ENCODE assay signal across 16 cellular contexts in the genomic region with DNA sequence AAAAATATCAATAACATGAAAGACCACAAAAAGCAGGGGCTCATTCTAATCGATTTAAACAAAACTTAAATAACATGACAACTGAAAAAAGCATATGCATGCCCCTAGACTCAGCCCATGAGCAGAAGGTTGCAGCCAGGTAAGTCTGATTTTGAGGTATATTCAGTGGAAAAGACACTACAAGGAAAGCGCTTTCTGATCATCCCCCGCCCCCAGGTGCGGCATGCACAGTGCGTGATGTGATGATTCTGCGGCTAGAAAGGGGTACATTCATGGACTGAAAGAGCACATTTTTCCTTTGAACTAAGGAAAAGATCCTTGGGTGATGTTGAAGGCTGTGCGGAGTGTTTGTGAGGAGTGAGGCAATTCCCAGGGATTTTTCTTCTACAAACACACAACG. TPM values are rescaled to one million over a fixed set of nuclear protein-coding genes. Genes with fewer than 3 reads are reported as not detected.
DNase-seq lines count a peak whose midpoint lies in the region; ATAC-seq and TF ChIP-seq lines count a peak whose summit lies in the region.
"Had no signal": no experiment of that assay in that cellular context is flagged by ENCODE, and none has a peak within 500 bp of the region (broad histone marks: within the 10 kb centered on the region; RNA-seq: fewer than 3 reads in every experiment).

No MANE protein-coding gene starts in this region.

- no peaks in the 10 kb centered on the region for H3K9me2 ChIP-seq in SK-N-SH
- peaks cover 4% of the 10 kb centered on the region; the same call in 1 of the 2 replicates for H3K9me2 ChIP-seq in GM23338 (ENCODE audit: insufficient read depth)

- no peaks in the 10 kb centered on the region for H3K36me3 Mint-ChIP-seq in GM23338 (ENCODE audit: low read depth)

- H3K4me3 ChIP-seq in SK-N-SH (ENCODE audit: low read depth in 2 of 2, low read length in 1 of 2) = no peak overlapping the region
- no peak overlapping the region for H3K4me3 ChIP-seq in GM23338
- H3K4me3 ChIP-seq: A549 had no signal

- TF ChIP-seq RAD21 in SK-N-SH (IDR thresholded peaks at IDR 0.05; ENCODE audit: low read length) = no peak

- no peaks in the 10 kb centered on the region for H3K79me2 ChIP-seq in SK-N-SH (ENCODE audit: insufficient read depth)
- H3K79me2 ChIP-seq in GM23338 (replicated peaks; ENCODE audit: insufficient read depth) = no peaks in the 10 kb centered on the region

- H2AFZ ChIP-seq in SK-N-SH (ENCODE audit: low read depth) (no peak overlapping the region), GM23338 (peak overlapping the region; percentile 63; the same call in 1 of the 2 replicates)

- H4K20me1 ChIP-seq in SK-N-SH (ENCODE audit: insufficient read depth) (no peaks in the 10 kb centered on the region), GM23338 (replicated peaks; ENCODE audit: insufficient read depth) (no peaks in the 10 kb centered on the region)

- no peak for TF ChIP-seq CTCF in SK-N-SH (IDR thresholded peaks at IDR 0.05)
- no peak for TF ChIP-seq CTCF in GM23338 (conservative IDR thresholded peaks at IDR 0.05; ENCODE audit: low read depth in 2 of 2)
- no peak for TF ChIP-seq CTCF in GM20000 (IDR thresholded peaks at IDR 0.05; ENCODE audit: extremely low read depth, missing control alignments)

- H3K4me2 ChIP-seq in SK-N-SH (no peak overlapping the region), GM23338 (no peak overlapping the region)
- H3K4me2 ChIP-seq: A549 had no signal

- DNase-seq in SK-N-SH = peak; percentile 3
- DNase-seq in GM23338 (ENCODE audit: low spot score) = no peak
- peak; percentile 29 for DNase-seq in islet precursor cell
- DNase-seq in stimulated activated CD8-positive, alpha-beta memory T cell treated with anti-CD3 and anti-CD28 coated beads, Interleukin-4, amount 100 ng/mL, for 48 hours = peak; percentile 5
- DNase-seq in H4 (ENCODE audit: low spot score) = no peak
- no peak for DNase-seq in GM20000 (ENCODE audit: low spot score)
- DNase-seq: AML-193; CD4-positive, alpha-beta T cell; DMS79 treated with DMSO at 0.1 percent for 48 hours; GF-D8; H7 had no signal

- H3K9me3 ChIP-seq in SK-N-SH = no peaks in the 10 kb centered on the region
- H3K9me3 ChIP-seq: A549 had no signal

- 64% methylated on average over 8 of the region's 8 CpGs for WGBS in SK-N-SH (ENCODE audit: low lambda C conversion rate)

- H3K36me3 ChIP-seq in SK-N-SH (replicated peaks in 1 of 2; ENCODE audit: control insufficient read depth in 1 of 2, insufficient read depth in 2 of 2, low read length in 1 of 2) (no peaks in the 10 kb centered on the region), GM23338 (ENCODE audit: insufficient read depth) (no peaks in the 10 kb centered on the region)

- POLR2A ChIA-PET in SK-N-SH (lab: Yijun Ruan, JAX) = no interaction called here

- H3K9me3 Mint-ChIP-seq in GM23338 = no peaks in the 10 kb centered on the region
- H3K9me3 Mint-ChIP-seq: CD4-positive, alpha-beta T cell had no signal

- H3K27me3 Mint-ChIP-seq in GM23338 (ENCODE audit: insufficient read depth, low read depth, poor library complexity) = peaks cover 10% of the 10 kb centered on the region

- no peak for TF ChIP-seq EP300 in SK-N-SH (IDR thresholded peaks at IDR 0.05; ENCODE audit: borderline replicate concordance in 1 of 2, low read depth in 1 of 2, low read length in 1 of 2)

- H3K27ac ChIP-seq in SK-N-SH (ENCODE audit: low read depth in 2 of 2, low read length in 1 of 2) (no peak overlapping the region), GM23338 (ENCODE audit: low read depth) (no peak overlapping the region)
- H3K27ac ChIP-seq: 22Rv1, A549, C4-2B had no signal

- H3K27me3 ChIP-seq in SK-N-SH (ENCODE audit: insufficient read depth) = peaks cover 67% of the 10 kb centered on the region
- no peaks in the 10 kb centered on the region for H3K27me3 ChIP-seq in GM23338 (ENCODE audit: insufficient read depth)

- H3F3A ChIP-seq in SK-N-SH (replicated peaks; ENCODE audit: insufficient read depth) (no peaks in the 10 kb centered on the region), GM23338 (replicated peaks; ENCODE audit: low read depth) (no peaks in the 10 kb centered on the region)

- H3K4me3 Mint-ChIP-seq in GM23338 = no peak overlapping the region
- H3K4me3 Mint-ChIP-seq: CD4-positive, alpha-beta T cell had no signal

- peaks cover 19% of the 10 kb centered on the region for H3K4me1 Mint-ChIP-seq in GM23338

- H3K4me1 ChIP-seq in SK-N-SH (ENCODE audit: control insufficient read depth in 1 of 2, insufficient read depth in 2 of 2, low read depth in 1 of 2, low read length in 1 of 2) = peaks cover 0 to 10% of the 10 kb centered on the region in 2 experiments; a peak in 1 of 4 replicates
- peaks cover 5% of the 10 kb centered on the region; the same call in 1 of the 2 replicates for H3K4me1 ChIP-seq in GM23338 (ENCODE audit: insufficient read depth)

- no peak for ATAC-seq in SK-N-SH treated with all-trans-retinoic acid at 6 μM for 48 hours
- ATAC-seq in GM23338 = no peak
- no peak for ATAC-seq in HG03280 (IDR thresholded peaks at IDR 0.05; ENCODE audit: unreplicated experiment)
- ATAC-seq: A549 had no signal

- H3K27ac Mint-ChIP-seq in GM23338 = no peak overlapping the region
- H3K27ac Mint-ChIP-seq: CD4-positive, alpha-beta T cell had no signal

- H3K9ac ChIP-seq in SK-N-SH = no peak overlapping the region

- CTCF ChIA-PET in SK-N-SH (lab: Yijun Ruan, JAX) = interaction anchor here (1.1 to 5.5 kb wide), 5 partner anchors 12 to 1042 kb away, joined by 3 to 41 read pairs (median 5); no protein-coding TSS in a partner anchor

TF ChIP-seq in SK-N-SH, 30 proteins besides CTCF, POLR2A, EP300 and RAD21 (continues in another document):
- TF ChIP-seq MXI1 (IDR thresholded peaks at IDR 0.05; ENCODE audit: low read depth, low read length) (no peak), GABPA (IDR thresholded peaks at IDR 0.05; ENCODE audit: low read depth) (no peak), TCF12 (IDR thresholded peaks at IDR 0.05) (no peak)
- TF ChIP-seq, protein P1, sequence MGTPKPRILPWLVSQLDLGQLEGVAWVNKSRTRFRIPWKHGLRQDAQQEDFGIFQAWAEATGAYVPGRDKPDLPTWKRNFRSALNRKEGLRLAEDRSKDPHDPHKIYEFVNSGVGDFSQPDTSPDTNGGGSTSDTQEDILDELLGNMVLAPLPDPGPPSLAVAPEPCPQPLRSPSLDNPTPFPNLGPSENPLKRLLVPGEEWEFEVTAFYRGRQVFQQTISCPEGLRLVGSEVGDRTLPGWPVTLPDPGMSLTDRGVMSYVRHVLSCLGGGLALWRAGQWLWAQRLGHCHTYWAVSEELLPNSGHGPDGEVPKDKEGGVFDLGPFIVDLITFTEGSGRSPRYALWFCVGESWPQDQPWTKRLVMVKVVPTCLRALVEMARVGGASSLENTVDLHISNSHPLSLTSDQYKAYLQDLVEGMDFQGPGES (IDR thresholded peaks at IDR 0.05; ENCODE audit: low read depth, low read length) = no peak

TF ChIP-seq in SK-N-SH treated with all-trans-retinoic acid at 6 μM for 48 hours, 23 proteins besides CTCF, POLR2A, EP300 and RAD21 (continues in another document):
- TF ChIP-seq, protein P2, sequence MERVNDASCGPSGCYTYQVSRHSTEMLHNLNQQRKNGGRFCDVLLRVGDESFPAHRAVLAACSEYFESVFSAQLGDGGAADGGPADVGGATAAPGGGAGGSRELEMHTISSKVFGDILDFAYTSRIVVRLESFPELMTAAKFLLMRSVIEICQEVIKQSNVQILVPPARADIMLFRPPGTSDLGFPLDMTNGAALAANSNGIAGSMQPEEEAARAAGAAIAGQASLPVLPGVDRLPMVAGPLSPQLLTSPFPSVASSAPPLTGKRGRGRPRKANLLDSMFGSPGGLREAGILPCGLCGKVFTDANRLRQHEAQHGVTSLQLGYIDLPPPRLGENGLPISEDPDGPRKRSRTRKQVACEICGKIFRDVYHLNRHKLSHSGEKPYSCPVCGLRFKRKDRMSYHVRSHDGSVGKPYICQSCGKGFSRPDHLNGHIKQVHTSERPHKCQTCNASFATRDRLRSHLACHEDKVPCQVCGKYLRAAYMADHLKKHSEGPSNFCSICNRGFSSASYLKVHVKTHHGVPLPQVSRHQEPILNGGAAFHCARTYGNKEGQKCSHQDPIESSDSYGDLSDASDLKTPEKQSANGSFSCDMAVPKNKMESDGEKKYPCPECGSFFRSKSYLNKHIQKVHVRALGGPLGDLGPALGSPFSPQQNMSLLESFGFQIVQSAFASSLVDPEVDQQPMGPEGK (CRISPR knock-in tag; IDR thresholded peaks at IDR 0.05; ENCODE audit: borderline replicate concordance) = no peak
- TF ChIP-seq PPARA (CRISPR knock-in tag; IDR thresholded peaks at IDR 0.05; ENCODE audit: borderline replicate concordance) (no peak), ZFP3 (CRISPR knock-in tag; IDR thresholded peaks at IDR 0.05) (no peak), CSDC2 (CRISPR knock-in tag; IDR thresholded peaks at IDR 0.05) (no peak), ZFP30 (CRISPR knock-in tag; IDR thresholded peaks at IDR 0.05) (no peak)

TF ChIP-seq in GM23338, 12 proteins besides CTCF, POLR2A, EP300 and RAD21 (continues in another document):
- TF ChIP-seq CREB1 (CRISPR knock-in tag; IDR thresholded peaks at IDR 0.05; ENCODE audit: low read depth) (no peak), EZH2phosphoT487 (IDR thresholded peaks at IDR 0.05; ENCODE audit: unreplicated experiment) (no peak), NANOG (IDR thresholded peaks at IDR 0.05; ENCODE audit: borderline replicate concordance) (no peak)

RNA-seq across cellular contexts. Expression of a gene that starts 16.9 kb away (rescaled TPM):
- 3.6 and 4.3 TPM in 2 replicates for polyA plus RNA-seq in SK-N-SH (2012; rRNA removed)
- 4.3 TPM in 2 replicates for polyA plus RNA-seq in SK-N-SH (2012; cell fraction: cytosol; rRNA removed)
- 5.0 and 5.6 TPM in 2 replicates for polyA plus RNA-seq in SK-N-SH (2012; cell fraction: nucleus; rRNA removed)
- 0.10 and 0.27 TPM in 2 replicates for total RNA-seq in GM23338 (2014; rRNA removed; shearing (Covaris generic))
- polyA plus RNA-seq in GM23338 (2016; fragmentation: Nextera tagmentation; extraction: Ambion mirVana) = 0.13 and 0.21 TPM in 2 replicates
- 4.8 and 4.9 TPM in 2 replicates for total RNA-seq in H4 (2014; rRNA removed; shearing (Covaris generic))
- total RNA-seq: CD4-positive, alpha-beta T cell had no signal

Comparison
In these comparisons a context has a peak if more than half of its experiments do, and no peak if none do; other contexts are left out.
1. DNase-seq: peak in SK-N-SH (single experiment), islet precursor cell (single experiment) and stimulated activated CD8-positive, alpha-beta memory T cell treated with anti-CD3 and anti-CD28 coated beads, Interleukin-4, amount 100 ng/mL, for 48 hours (single experiment); none in GM23338 (single experiment), H4 (single experiment) and GM20000 (single experiment).